ENCODE assay signal across 15 cellular contexts in genomic region chr2:204274991-204275390, GRCh38.
"Had no signal": no experiment of that assay in that cellular context is flagged by ENCODE, and none has a peak within 500 bp of the region (broad histone marks: within the 10 kb centered on the region; RNA-seq: fewer than 3 reads in every experiment).

No MANE protein-coding gene starts in this region.

- H3K4me1 ChIP-seq: body of pancreas had no signal

- H3K36me3 ChIP-seq: heart right ventricle, lower lobe of right lung, thoracic aorta had no signal

- H3K27ac ChIP-seq: body of pancreas, heart right ventricle, lower lobe of right lung, thoracic aorta had no signal

- H3K4me3 ChIP-seq: body of pancreas, heart right ventricle, lower lobe of right lung, thoracic aorta had no signal

- H3K27me3 ChIP-seq: body of pancreas had no signal

- H3K9me3 ChIP-seq: body of pancreas, lower lobe of right lung, thoracic aorta had no signal

- DNase-seq: activated CD4-positive, alpha-beta T cell treated with anti-CD3 and anti-CD28 coated beads for 48 hours; activated CD8-positive, alpha-beta memory T cell treated with anti-CD3 and anti-CD28 coated beads, Interleukin-2, amount 50 U/mL, for 48 hours; activated CD8-positive, alpha-beta T cell treated with anti-CD3 and anti-CD28 coated beads, Interleukin-2, amount 10 ng/mL, durations not matched to agents 7 days and 5 days; activated naive CD4-positive, alpha-beta T cell treated with anti-CD3 and anti-CD28 coated beads for 36 hours; body of pancreas; dermis blood vessel endothelial cell; endodermal cell; heart right ventricle; kidney glomerular epithelial cell; lower lobe of right lung; natural killer cell; stimulated activated CD4-positive, alpha-beta T cell treated with anti-CD3 and anti-CD28 coated beads, Interleukin-2, amount 100 ng/mL, for 48 hours; stimulated activated naive CD8-positive, alpha-beta T cell treated with anti-CD3 and anti-CD28 coated beads, Interleukin-15, Interleukin-2, amounts not matched to agents 100 U/mL and 50 U/mL, for 24 hours; T-helper 17 cell had no signal
